1 cellular context compared by ENCODE assay signal in genomic region chr1:238789916-238790667, GRCh38.
TF ChIP-seq lines count a peak whose summit lies in the region.

No MANE protein-coding gene starts in this region.

TF ChIP-seq in H1, 55 proteins besides CTCF, POLR2A, EP300 and RAD21:
- TF ChIP-seq BRCA1 (IDR thresholded peaks at IDR 0.05; ENCODE audit: low read depth, low read length) = no peak
- no peak for TF ChIP-seq TCF12 (IDR thresholded peaks at IDR 0.05; ENCODE audit: low read depth, low read length)
